In genomic region chr13:44174769-44175425, GRCh38 we compare ENCODE assay signal across 11 cellular contexts.
DNase-seq lines count a peak whose midpoint lies in the region; ATAC-seq and TF ChIP-seq lines count a peak whose summit lies in the region.
"Had no signal": no experiment of that assay in that cellular context is flagged by ENCODE, and none has a peak within 500 bp of the region (broad histone marks: within the 10 kb centered on the region; RNA-seq: fewer than 3 reads in every experiment).

No MANE protein-coding gene starts in this region.

- TF ChIP-seq CTCF in fibroblast of lung (conservative IDR thresholded peaks at IDR 0.05 in 1 of 2, IDR thresholded peaks at IDR 0.05 in 1 of 2; ENCODE audit: low read depth in 1 of 2, low read length in 2 of 2) (no peak), osteocyte (IDR thresholded peaks at IDR 0.05) (no peak)

- H3K36me3 Mint-ChIP-seq in osteocyte (ENCODE audit: unreplicated experiment): no peaks in the 10 kb centered on the region
- H3K36me3 Mint-ChIP-seq: activated naive CD4-positive, alpha-beta T cell treated with anti-CD3 and anti-CD28 coated beads, Interleukin-2, amount 50 U/mL, for 24 hours had no signal

- H3K4me3 ChIP-seq in fibroblast of lung (replicated peaks in 1 of 4; ENCODE audit: control extremely low read depth in 1 of 4, insufficient read depth in 1 of 4, low read depth in 3 of 4, low read length in 4 of 4): no peak overlapping the region

- no peaks in the 10 kb centered on the region for H3K9me3 Mint-ChIP-seq in osteocyte (ENCODE audit: unreplicated experiment)
- H3K9me3 Mint-ChIP-seq: activated naive CD4-positive, alpha-beta T cell treated with anti-CD3 and anti-CD28 coated beads, Interleukin-2, amount 50 U/mL, for 24 hours had no signal

- H3K4me1 ChIP-seq in fibroblast of lung (ENCODE audit: control insufficient read depth, extremely low read depth, insufficient read depth, low read length): peaks cover 4% of the 10 kb centered on the region

- no peak for ATAC-seq in HG03097 (IDR thresholded peaks at IDR 0.05; ENCODE audit: low FRiP score, unreplicated experiment)
- no peak for ATAC-seq in HG02870 (IDR thresholded peaks at IDR 0.05; ENCODE audit: unreplicated experiment)

- no peak overlapping the region for H3K4me3 Mint-ChIP-seq in osteocyte (ENCODE audit: unreplicated experiment)
- H3K4me3 Mint-ChIP-seq: activated naive CD4-positive, alpha-beta T cell treated with anti-CD3 and anti-CD28 coated beads, Interleukin-2, amount 50 U/mL, for 24 hours had no signal

- H3K27ac Mint-ChIP-seq in osteocyte (ENCODE audit: unreplicated experiment): peak overlapping the region; percentile 9
- H3K27ac Mint-ChIP-seq: activated naive CD4-positive, alpha-beta T cell treated with anti-CD3 and anti-CD28 coated beads, Interleukin-2, amount 50 U/mL, for 24 hours had no signal

- DNase-seq in GM03348 (ENCODE audit: low spot score) (peak; percentile 35), RPMI7951 (ENCODE audit: low read depth) (peak; percentile 67), fibroblast of lung (ENCODE audit: low read depth in 2 of 2) (peak; percentile 46 to 67), osteocyte (ENCODE audit: extremely low spot score, unreplicated experiment) (no peak), HuH-7.5 (ENCODE audit: low spot score) (no peak)
- no peak for DNase-seq in activated CD4-positive, CD25-positive, alpha-beta regulatory T cell (lab: John Stamatoyannopoulos, UW)
- DNase-seq: NCI-H510A, nucleus accumbens had no signal

- H3K4me1 Mint-ChIP-seq in osteocyte (ENCODE audit: unreplicated experiment): peaks cover 12% of the 10 kb centered on the region
- H3K4me1 Mint-ChIP-seq: activated naive CD4-positive, alpha-beta T cell treated with anti-CD3 and anti-CD28 coated beads, Interleukin-2, amount 50 U/mL, for 24 hours had no signal

- H3K79me2 ChIP-seq in fibroblast of lung (ENCODE audit: control insufficient read depth, insufficient read depth, low read length): no peaks in the 10 kb centered on the region

- peaks cover 3% of the 10 kb centered on the region for H3K27me3 Mint-ChIP-seq in osteocyte (ENCODE audit: unreplicated experiment)

- H3K27ac ChIP-seq in fibroblast of lung (ENCODE audit: insufficient read depth, low read length): peak overlapping the region; percentile 11

- peak overlapping the region; percentile 72 for H2AFZ ChIP-seq in fibroblast of lung (ENCODE audit: low read length)

- H3K9me3 ChIP-seq in fibroblast of lung (ENCODE audit: control insufficient read depth, insufficient read depth, low read depth, low read length): no peaks in the 10 kb centered on the region

- no peak overlapping the region for H3K4me2 ChIP-seq in fibroblast of lung (ENCODE audit: extremely low read depth, insufficient read depth, low read length)

- H4K20me1 ChIP-seq in fibroblast of lung (ENCODE audit: control insufficient read depth, extremely low read depth, insufficient read depth, low read length): no peaks in the 10 kb centered on the region

- no peaks in the 10 kb centered on the region for H3K36me3 ChIP-seq in fibroblast of lung (ENCODE audit: control insufficient read depth, insufficient read depth, low read length)

- no peak overlapping the region for H3K9ac ChIP-seq in fibroblast of lung (ENCODE audit: insufficient read depth, low read length)

- H3K27me3 ChIP-seq in fibroblast of lung (ENCODE audit: control insufficient read depth, insufficient read depth, low read length): no peaks in the 10 kb centered on the region

Comparison
In these comparisons a context has a peak if more than half of its experiments do, and no peak if none do; other contexts are left out.
1. DNase-seq: peak in GM03348 (single experiment), RPMI7951 (single experiment) and fibroblast of lung (2 of 2); none in osteocyte (single experiment), activated CD4-positive, CD25-positive, alpha-beta regulatory T cell (0 of 4) and HuH-7.5 (single experiment).